2 cellular contexts compared by ENCODE assay signal in the genomic region with DNA sequence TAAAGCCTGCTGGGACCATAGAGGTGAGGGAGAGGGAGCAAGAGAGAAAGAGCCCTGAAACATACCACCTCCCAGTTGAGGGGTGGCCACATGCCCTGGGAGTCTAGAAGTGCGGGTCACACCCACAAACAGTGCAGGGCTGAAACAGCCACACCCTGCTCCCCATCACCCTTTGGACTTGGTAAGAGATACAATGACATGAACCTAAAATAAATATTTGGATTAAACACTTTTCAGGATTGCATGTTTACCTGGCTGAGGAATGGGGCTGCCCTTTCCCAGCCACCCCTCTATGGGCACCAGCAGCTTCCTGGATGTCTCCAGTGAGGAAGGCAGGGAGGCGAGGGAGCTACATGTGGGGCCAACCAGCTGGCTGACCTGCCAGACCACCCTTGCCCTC.
TF ChIP-seq lines count a peak whose summit lies in the region.

No MANE protein-coding gene starts in this region.

TF ChIP-seq in liver, 16 proteins besides CTCF, POLR2A, EP300 and RAD21:
- TF ChIP-seq YY1 (IDR thresholded peaks at IDR 0.05) (no peak), SP1 (IDR thresholded peaks at IDR 0.05) (peak; percentile 28), RXRA (IDR thresholded peaks at IDR 0.05) (peak; percentile 16 to 68), FOXA2 (IDR thresholded peaks at IDR 0.05) (peak; percentile 65), HNF4G (IDR thresholded peaks at IDR 0.05) (peak; percentile 8), JUND (IDR thresholded peaks at IDR 0.05) (no peak), HNF4A (conservative IDR thresholded peaks at IDR 0.05) (peak; percentile 70 to 73)
TF ChIP-seq in liver: peak in this region for 5.

TF ChIP-seq in HepG2, 621 proteins besides CTCF, POLR2A, EP300 and RAD21:
- TF ChIP-seq, protein P1, sequence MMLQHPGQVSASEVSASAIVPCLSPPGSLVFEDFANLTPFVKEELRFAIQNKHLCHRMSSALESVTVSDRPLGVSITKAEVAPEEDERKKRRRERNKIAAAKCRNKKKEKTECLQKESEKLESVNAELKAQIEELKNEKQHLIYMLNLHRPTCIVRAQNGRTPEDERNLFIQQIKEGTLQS (CRISPR knock-in tag; IDR thresholded peaks at IDR 0.05): no peak
